In genomic region chr18:42011053-42011452, GRCh38 we compare ENCODE assay signal across 15 cellular contexts. TPM values are rescaled to one million over a fixed set of nuclear protein-coding genes. Genes with fewer than 3 reads are reported as not detected.
DNase-seq lines count a peak whose midpoint lies in the region; ATAC-seq and TF ChIP-seq lines count a peak whose summit lies in the region.
"Had no signal": no experiment of that assay in that cellular context is flagged by ENCODE, and none has a peak within 500 bp of the region (broad histone marks: within the 10 kb centered on the region; RNA-seq: fewer than 3 reads in every experiment).

No MANE protein-coding gene starts in this region.

- H3K36me3 Mint-ChIP-seq in activated T-cell treated with anti-CD3 and anti-CD28 coated beads, Interleukin-2, amount 50 U/mL, for 4 hours (ENCODE audit: insufficient read depth): peaks cover 46% of the 10 kb centered on the region
- H3K36me3 Mint-ChIP-seq in activated naive CD8-positive, alpha-beta T cell treated with anti-CD3 and anti-CD28 coated beads for 36 hours: peaks cover 38% of the 10 kb centered on the region
- H3K36me3 Mint-ChIP-seq in activated T-helper 1 cell treated with anti-CD3 and anti-CD28 coated beads, Interleukin-12 subunit alpha, Interleukin-12 subunit beta, Interleukin-2, Interleukin-4 antibody, amounts not matched to agents 30 ng/mL and 10 ng/mL and 1 ng/mL, durations not matched to agents 14 hours and 24 hours and 36 hours (ENCODE audit: low read depth): peaks cover 44% of the 10 kb centered on the region

- no peaks in the 10 kb centered on the region for H3K9me3 Mint-ChIP-seq in activated T-cell treated with anti-CD3 and anti-CD28 coated beads, Interleukin-2, amount 50 U/mL, for 4 hours
- no peaks in the 10 kb centered on the region for H3K9me3 Mint-ChIP-seq in activated naive CD8-positive, alpha-beta T cell treated with anti-CD3 and anti-CD28 coated beads for 36 hours
- H3K9me3 Mint-ChIP-seq in activated T-helper 1 cell treated with anti-CD3 and anti-CD28 coated beads, Interleukin-12 subunit alpha, Interleukin-12 subunit beta, Interleukin-2, Interleukin-4 antibody, amounts not matched to agents 30 ng/mL and 10 ng/mL and 1 ng/mL, durations not matched to agents 14 hours and 24 hours and 36 hours: no peaks in the 10 kb centered on the region

- TF ChIP-seq CTCF in foreskin fibroblast (IDR thresholded peaks at IDR 0.05; ENCODE audit: low read depth, low read length): no peak

- peak overlapping the region; percentile 25 for H3K27ac Mint-ChIP-seq in activated naive CD8-positive, alpha-beta T cell treated with anti-CD3 and anti-CD28 coated beads for 36 hours
- H3K27ac Mint-ChIP-seq in activated T-helper 1 cell treated with anti-CD3 and anti-CD28 coated beads, Interleukin-12 subunit alpha, Interleukin-12 subunit beta, Interleukin-2, Interleukin-4 antibody, amounts not matched to agents 30 ng/mL and 10 ng/mL and 1 ng/mL, durations not matched to agents 14 hours and 24 hours and 36 hours: no peak overlapping the region

- H3K4me1 Mint-ChIP-seq in activated T-cell treated with anti-CD3 and anti-CD28 coated beads, Interleukin-2, amount 50 U/mL, for 4 hours (ENCODE audit: low read depth): peaks cover 11% of the 10 kb centered on the region
- peaks cover 19% of the 10 kb centered on the region for H3K4me1 Mint-ChIP-seq in activated naive CD8-positive, alpha-beta T cell treated with anti-CD3 and anti-CD28 coated beads for 36 hours
- H3K4me1 Mint-ChIP-seq in activated T-helper 1 cell treated with anti-CD3 and anti-CD28 coated beads, Interleukin-12 subunit alpha, Interleukin-12 subunit beta, Interleukin-2, Interleukin-4 antibody, amounts not matched to agents 30 ng/mL and 10 ng/mL and 1 ng/mL, durations not matched to agents 14 hours and 24 hours and 36 hours (ENCODE audit: low read depth): peaks cover 20% of the 10 kb centered on the region

- H3K4me3 ChIP-seq in foreskin fibroblast (ENCODE audit: low read depth in 1 of 2, low read length in 2 of 2): no peak overlapping the region
- H3K4me3 ChIP-seq: gastroesophageal sphincter, GM23248 had no signal

- peak; percentile 78 to 84 for ATAC-seq in activated T-cell treated with anti-CD3 and anti-CD28 coated beads, Interleukin-2, amount 50 U/mL, for 4 hours
- ATAC-seq in GM21515 (IDR thresholded peaks at IDR 0.05; ENCODE audit: unreplicated experiment) (peak; percentile 100), HG03045 (IDR thresholded peaks at IDR 0.05; ENCODE audit: unreplicated experiment) (peak; percentile 99)
- ATAC-seq: gastroesophageal sphincter, left lobe of liver had no signal

- no peaks in the 10 kb centered on the region for H3K27me3 Mint-ChIP-seq in activated T-cell treated with anti-CD3 and anti-CD28 coated beads, Interleukin-2, amount 50 U/mL, for 4 hours (ENCODE audit: low read depth)
- H3K27me3 Mint-ChIP-seq in activated naive CD8-positive, alpha-beta T cell treated with anti-CD3 and anti-CD28 coated beads for 36 hours: no peaks in the 10 kb centered on the region
- no peaks in the 10 kb centered on the region for H3K27me3 Mint-ChIP-seq in activated T-helper 1 cell treated with anti-CD3 and anti-CD28 coated beads, Interleukin-12 subunit alpha, Interleukin-12 subunit beta, Interleukin-2, Interleukin-4 antibody, amounts not matched to agents 30 ng/mL and 10 ng/mL and 1 ng/mL, durations not matched to agents 14 hours and 24 hours and 36 hours (ENCODE audit: insufficient read depth)

- no peak for DNase-seq in activated T-cell treated with anti-CD3 and anti-CD28 coated beads, Interleukin-2, amount 50 U/mL, for 4 hours
- DNase-seq in activated T-cell treated with anti-CD3 and anti-CD28 coated beads for 4 hours (no peak), foreskin fibroblast (no peak), kidney glomerular epithelial cell (lab: John Stamatoyannopoulos, UW) (no peak)
- DNase-seq in activated naive CD8-positive, alpha-beta T cell treated with anti-CD3 and anti-CD28 coated beads for 36 hours: no peak
- no peak for DNase-seq in activated T-helper 1 cell treated with anti-CD3 and anti-CD28 coated beads, Interleukin-12 subunit alpha, Interleukin-12 subunit beta, Interleukin-2, Interleukin-4 antibody, amounts not matched to agents 30 ng/mL and 10 ng/mL and 1 ng/mL, durations not matched to agents 14 hours and 24 hours and 36 hours (ENCODE audit: low spot score)
- DNase-seq: activated effector memory CD4-positive, alpha-beta T cell treated with anti-CD3 and anti-CD28 coated beads, Interleukin-2, amount 50 U/mL, for 16 hours; GM23248; Karpas-422; occipital lobe; substantia nigra had no signal

- no peak overlapping the region for H3K4me3 Mint-ChIP-seq in activated T-cell treated with anti-CD3 and anti-CD28 coated beads, Interleukin-2, amount 50 U/mL, for 4 hours
- H3K4me3 Mint-ChIP-seq in activated naive CD8-positive, alpha-beta T cell treated with anti-CD3 and anti-CD28 coated beads for 36 hours: no peak overlapping the region
- no peak overlapping the region for H3K4me3 Mint-ChIP-seq in activated T-helper 1 cell treated with anti-CD3 and anti-CD28 coated beads, Interleukin-12 subunit alpha, Interleukin-12 subunit beta, Interleukin-2, Interleukin-4 antibody, amounts not matched to agents 30 ng/mL and 10 ng/mL and 1 ng/mL, durations not matched to agents 14 hours and 24 hours and 36 hours

- intact Hi-C loops in activated T-helper 1 cell treated with anti-CD3 and anti-CD28 coated beads, Interleukin-12 subunit alpha, Interleukin-12 subunit beta, Interleukin-2, Interleukin-4 antibody, amounts not matched to agents 30 ng/mL and 10 ng/mL and 1 ng/mL, durations not matched to agents 14 hours and 24 hours and 36 hours (cut with micrococcal nuclease): no loop called here

RNA-seq across cellular contexts. Expression of gene PIK3C3, which starts 56.0 kb away (rescaled TPM):
- total RNA-seq in activated T-cell treated with anti-CD3 and anti-CD28 coated beads, Interleukin-2, amount 50 U/mL, for 4 hours: 10 to 100 TPM; 34.9 to 37.3 (median 35.2) TPM
- 10 to 100 TPM; 52.8 to 56.7 TPM for total RNA-seq in activated naive CD8-positive, alpha-beta T cell treated with anti-CD3 and anti-CD28 coated beads for 36 hours
- 53.5 and 55.3 TPM in 2 replicates for total RNA-seq in activated T-helper 1 cell treated with anti-CD3 and anti-CD28 coated beads, Interleukin-12 subunit alpha, Interleukin-12 subunit beta, Interleukin-2, Interleukin-4 antibody, amounts not matched to agents 30 ng/mL and 10 ng/mL and 1 ng/mL, durations not matched to agents 14 hours and 24 hours and 36 hours
